Comparison of ENCODE assay signal across 2 cellular contexts in the genomic region with DNA sequence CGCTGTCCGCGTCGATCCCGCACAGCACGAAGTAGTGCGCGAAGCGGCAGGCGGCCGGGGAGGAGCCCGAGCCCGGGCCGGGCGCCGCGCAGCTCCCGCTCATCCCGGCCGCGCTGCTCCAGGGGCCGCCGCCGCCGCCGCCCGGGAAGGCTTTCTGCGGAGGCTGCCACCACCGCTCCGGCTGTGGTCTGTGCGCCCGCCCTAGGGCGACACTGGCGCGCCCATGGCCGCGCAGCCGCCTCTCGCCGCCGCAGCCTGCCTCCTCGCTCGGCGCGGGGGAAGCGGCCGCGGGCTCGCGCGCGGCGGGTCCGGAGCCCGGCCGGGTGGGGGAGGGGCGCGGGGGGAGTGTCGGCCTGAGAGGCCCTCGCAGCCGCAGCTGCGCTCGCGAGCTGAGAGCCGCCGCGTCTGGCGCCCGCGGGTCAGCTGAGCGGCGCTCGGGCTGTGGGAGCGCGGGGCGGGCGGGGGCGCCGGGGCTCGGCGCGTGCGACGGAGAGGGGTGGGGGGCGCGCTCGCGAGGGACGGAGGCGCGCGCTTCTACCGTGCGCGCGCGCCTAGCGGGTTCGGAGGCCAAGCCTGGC.
A peak's percentile ranks its signal among the peaks of the same experiment; 100 is the strongest.
TF ChIP-seq lines count a peak whose summit lies in the region.

Gene DENND5B (minus strand): TSS at position 407 of the 578 bp plus-strand sequence. CDS start 304 bp downstream, at position 103.

TF ChIP-seq in PFSK-1, 5 proteins besides CTCF, POLR2A, EP300 and RAD21 (continued from another document):
- no peak for TF ChIP-seq REST (IDR thresholded peaks at IDR 0.05; ENCODE audit: insufficient read depth in 1 of 2, low read depth in 2 of 2, low read length in 2 of 2)

TF ChIP-seq in GM12878, 131 proteins besides CTCF, POLR2A, EP300 and RAD21 (continued from another document):
- TF ChIP-seq YY1 (IDR thresholded peaks at IDR 0.05; ENCODE audit: low read depth, low read length) (peak; percentile 44; the same call in 1 of the 2 replicates), CHD2 (IDR thresholded peaks at IDR 0.05; ENCODE audit: borderline replicate concordance, low read depth, low read length) (0 out of 2 replicates have a peak, but pooled peaks have one; percentile 41), TAF1 (IDR thresholded peaks at IDR 0.05; ENCODE audit: borderline replicate concordance, low read depth, low read length) (peak; percentile 31; the same call in 1 of the 2 replicates), CEBPB (IDR thresholded peaks at IDR 0.05; ENCODE audit: borderline replicate concordance in 1 of 2, low read depth in 2 of 2, low read length in 2 of 2) (no peak), ZNF384 (IDR thresholded peaks at IDR 0.05; ENCODE audit: borderline replicate concordance, low read depth, low read length) (no peak), LARP7 (IDR thresholded peaks at IDR 0.05) (peak; percentile 60; the same call in 1 of the 2 replicates), IKZF1 (conservative IDR thresholded peaks at IDR 0.05) (peak; percentile 46; the same call in 1 of the 2 replicates), TCF3 (IDR thresholded peaks at IDR 0.05; ENCODE audit: borderline replicate concordance, insufficient read depth, low read depth, low read length) (0 out of 2 replicates have a peak, but pooled peaks have one; percentile 40), EGR1 (IDR thresholded peaks at IDR 0.05; ENCODE audit: borderline replicate concordance in 1 of 2, low read depth in 2 of 2, low read length in 2 of 2) (peak in 1 of 2 experiments; percentile 53; a peak in 1 of 3 replicates), CBX5 (IDR thresholded peaks at IDR 0.05; ENCODE audit: low read depth) (peak; percentile 15; the same call in 1 of the 2 replicates)
- TF ChIP-seq, protein P1, sequence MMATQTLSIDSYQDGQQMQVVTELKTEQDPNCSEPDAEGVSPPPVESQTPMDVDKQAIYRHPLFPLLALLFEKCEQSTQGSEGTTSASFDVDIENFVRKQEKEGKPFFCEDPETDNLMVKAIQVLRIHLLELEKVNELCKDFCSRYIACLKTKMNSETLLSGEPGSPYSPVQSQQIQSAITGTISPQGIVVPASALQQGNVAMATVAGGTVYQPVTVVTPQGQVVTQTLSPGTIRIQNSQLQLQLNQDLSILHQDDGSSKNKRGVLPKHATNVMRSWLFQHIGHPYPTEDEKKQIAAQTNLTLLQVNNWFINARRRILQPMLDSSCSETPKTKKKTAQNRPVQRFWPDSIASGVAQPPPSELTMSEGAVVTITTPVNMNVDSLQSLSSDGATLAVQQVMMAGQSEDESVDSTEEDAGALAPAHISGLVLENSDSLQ (IDR thresholded peaks at IDR 0.05) = no peak
